Comparison of ENCODE assay signal across 11 cellular contexts in genomic region chr5:172741206-172741582, GRCh38. TPM values are rescaled to one million over a fixed set of nuclear protein-coding genes. Genes with fewer than 3 reads are reported as not detected.
DNase-seq lines count a peak whose midpoint lies in the region; ATAC-seq and TF ChIP-seq lines count a peak whose summit lies in the region.
"Had no signal": no experiment of that assay in that cellular context is flagged by ENCODE, and none has a peak within 500 bp of the region (broad histone marks: within the 10 kb centered on the region; RNA-seq: fewer than 3 reads in every experiment).

No MANE protein-coding gene starts in this region.

- POLR2A ChIA-PET in A673 (lab: Charles Lee; ENCODE audit: low non-redundant PET) (interaction anchor here (0.6 kb wide), 1 partner anchor 113 kb away, joined by 3 read pairs; no protein-coding TSS in a partner anchor), PC-9 (lab: Charles Lee; ENCODE audit: unreplicated experiment) (no interaction called here)

- DNase-seq in A673 (ENCODE audit: low spot score) (no peak), PC-9 (no peak), esophagus muscularis mucosa (ENCODE audit: extremely low spot score) (no peak), posterior cingulate gyrus (no peak), amygdala (lab: John Stamatoyannopoulos, UW) (no peak)
- DNase-seq: activated T-cell treated with anti-CD3 and anti-CD28 coated beads, Interleukin-2, amount 50 U/mL, for 48 hours; KG1 had no signal

- H3F3A ChIP-seq in PC-9 (ENCODE audit: insufficient read depth, low read depth) = peaks cover 19% of the 10 kb centered on the region

- H3K4me3 ChIP-seq in A673 (ENCODE audit: low read depth, low read length, poor library complexity, severe bottlenecking) = no peak overlapping the region
- no peak overlapping the region for H3K4me3 ChIP-seq in PC-9
- H3K4me3 ChIP-seq in esophagus muscularis mucosa = no peak overlapping the region
- no peak overlapping the region for H3K4me3 ChIP-seq in rectal smooth muscle tissue (ENCODE audit: low read length)
- H3K4me3 ChIP-seq: GM23338 had no signal

- 55% methylated on average over 1 of the region's 1 CpG for WGBS in esophagus muscularis mucosa

- TF ChIP-seq CTCF in A673 (conservative IDR thresholded peaks at IDR 0.05; ENCODE audit: low read depth, low read length) = no peak
- no peak for TF ChIP-seq CTCF in PC-9 (conservative IDR thresholded peaks at IDR 0.05)
- TF ChIP-seq CTCF in esophagus muscularis mucosa (IDR thresholded peaks at IDR 0.05) = no peak

- H3K27me3 ChIP-seq in A673 (replicated peaks; ENCODE audit: insufficient read depth, low read depth, low read length, poor library complexity) = no peaks in the 10 kb centered on the region
- no peaks in the 10 kb centered on the region for H3K27me3 ChIP-seq in PC-9 (ENCODE audit: insufficient read depth, low read depth)
- H3K27me3 ChIP-seq in esophagus muscularis mucosa = no peaks in the 10 kb centered on the region
- no peaks in the 10 kb centered on the region for H3K27me3 ChIP-seq in rectal smooth muscle tissue (ENCODE audit: control insufficient read depth, insufficient read depth, low read length)

- peak overlapping the region; percentile 41 for H3K4me2 ChIP-seq in PC-9
- H3K4me2 ChIP-seq: GM23338 had no signal

- no peaks in the 10 kb centered on the region for H3K9me3 ChIP-seq in A673 (ENCODE audit: low read depth, low read length, poor library complexity, severe bottlenecking)
- no peaks in the 10 kb centered on the region for H3K9me3 ChIP-seq in PC-9 (ENCODE audit: insufficient read depth, low read depth)
- no peaks in the 10 kb centered on the region for H3K9me3 ChIP-seq in esophagus muscularis mucosa

- no peak for TF ChIP-seq EP300 in esophagus muscularis mucosa (IDR thresholded peaks at IDR 0.05)

- BruUV-seq in A673 (replicated peaks; lab: Mats Ljungman, UMichigan) = no TSS peak
- no TSS peak for BruUV-seq in PC-9 (replicated peaks; lab: Mats Ljungman, UMichigan)

- CTCF ChIA-PET in A673 (lab: Charles Lee) = interaction anchor here (1.1 kb wide), 1 partner anchor 31 kb away, joined by 4 read pairs; no protein-coding TSS in a partner anchor
- CTCF ChIA-PET in PC-9 (lab: Charles Lee) = no interaction called here

- H3K36me3 ChIP-seq in A673 (ENCODE audit: insufficient read depth, low read length, poor library complexity, severe bottlenecking) = no peaks in the 10 kb centered on the region
- H3K36me3 ChIP-seq in PC-9 (ENCODE audit: low read depth) = no peaks in the 10 kb centered on the region
- no peaks in the 10 kb centered on the region for H3K36me3 ChIP-seq in esophagus muscularis mucosa
- H3K36me3 ChIP-seq in rectal smooth muscle tissue (ENCODE audit: control insufficient read depth, insufficient read depth, low read length) = no peaks in the 10 kb centered on the region

- no peaks in the 10 kb centered on the region for H4K20me1 ChIP-seq in PC-9 (ENCODE audit: insufficient read depth)

- no peak overlapping the region for H2AFZ ChIP-seq in PC-9
- H2AFZ ChIP-seq: GM23338 had no signal

- no peak for TF ChIP-seq POLR2A in esophagus muscularis mucosa (IDR thresholded peaks at IDR 0.05; ENCODE audit: low read depth)

- no peaks in the 10 kb centered on the region for H3K79me2 ChIP-seq in PC-9 (ENCODE audit: low read depth)

- ATAC-seq in GM21576 (IDR thresholded peaks at IDR 0.05; ENCODE audit: unreplicated experiment) (no peak), GM19467 (IDR thresholded peaks at IDR 0.05; ENCODE audit: unreplicated experiment) (no peak)
- ATAC-seq: GM23338 had no signal

- H3K9ac ChIP-seq in rectal smooth muscle tissue (ENCODE audit: low read length) = no peak overlapping the region

- H3K4me1 ChIP-seq in A673 (ENCODE audit: insufficient read depth, low read length, poor library complexity, severe bottlenecking) (peaks cover 10% of the 10 kb centered on the region), PC-9 (replicated peaks; ENCODE audit: insufficient read depth) (peaks cover 24% of the 10 kb centered on the region), esophagus muscularis mucosa (peaks cover 37 to 82% (median 65%) of the 10 kb centered on the region in 4 donors), rectal smooth muscle tissue (ENCODE audit: control insufficient read depth, insufficient read depth, low read length) (peaks cover 32% of the 10 kb centered on the region)

- H3K27ac ChIP-seq in A673 (ENCODE audit: low read depth, low read length, poor library complexity, severe bottlenecking) (peak overlapping the region; percentile 59), PC-9 (no peak overlapping the region), esophagus muscularis mucosa (replicated peaks in 1 of 4) (peak overlapping the region; percentile 90 to 98 (median 96)), rectal smooth muscle tissue (ENCODE audit: low read depth, low read length) (peak overlapping the region; percentile 90)

- intact Hi-C loops in A673 (cut with micrococcal nuclease; ENCODE audit: unreplicated experiment) = no loop called here
- intact Hi-C loops in PC-9 (cut with micrococcal nuclease; ENCODE audit: unreplicated experiment) = no loop called here
- intact Hi-C loops in esophagus muscularis mucosa (cut with DNase I) = no loop called here
- intact Hi-C loops in posterior cingulate gyrus (cut with DNase I) = no loop called here

- no peaks in the 10 kb centered on the region for H3K9me2 ChIP-seq in PC-9 (ENCODE audit: insufficient read depth)

RNA-seq across cellular contexts. Expression of gene DUSP1, which starts 29.8 kb away (rescaled TPM):
- total RNA-seq in A673 (2021) (11.3 and 13.1 TPM in 2 replicates), PC-9 (2021) (10.3 and 18.4 TPM in 2 replicates), esophagus muscularis mucosa (100 to 1,000 TPM; 455 to 718 (median 676) TPM)

Comparison
In these comparisons a context has a peak if more than half of its experiments do, and no peak if none do; other contexts are left out.
1. RNA of gene DUSP1, which starts 29.8 kb away (total RNA-seq): 455 to 718 TPM in esophagus muscularis mucosa; 11.3 to 13.1 TPM in A673 and 10.3 to 18.4 TPM in PC-9; every median in the first group is over 10 times any median in the second.